In the genomic region with DNA sequence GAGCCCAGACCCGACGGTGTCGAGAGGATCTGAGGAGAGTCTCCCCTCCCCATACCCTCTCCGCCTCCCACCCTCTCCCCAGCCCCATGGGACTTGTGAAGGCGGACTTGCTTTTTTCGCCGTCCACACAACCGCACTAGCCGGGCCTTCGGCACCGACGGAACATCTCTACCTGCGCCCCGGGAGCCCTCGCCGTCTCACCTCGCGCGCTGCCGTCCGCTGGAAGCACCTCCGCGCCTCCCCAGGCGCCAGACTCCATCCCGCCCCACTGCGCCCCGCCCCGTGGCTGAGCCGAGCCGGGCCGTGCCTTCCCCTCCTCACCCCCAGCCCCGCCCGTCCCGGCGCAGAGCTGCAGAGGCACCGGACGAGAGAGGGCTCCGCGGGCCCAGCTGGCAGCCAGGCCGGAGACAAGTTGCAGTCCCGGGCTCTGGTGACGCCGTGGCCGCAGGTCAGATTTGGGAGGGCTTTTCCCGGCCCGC, we compare ENCODE assay signal across 10 cellular contexts. TPM values are rescaled to one million over a fixed set of nuclear protein-coding genes. Genes with fewer than 3 reads are reported as not detected.
A peak's percentile ranks its signal among the peaks of the same experiment; 100 is the strongest.
DNase-seq lines count a peak whose midpoint lies in the region; ATAC-seq, FAIRE-seq and TF ChIP-seq lines count a peak whose summit lies in the region.
"Had no signal": no experiment of that assay in that cellular context is flagged by ENCODE, and none has a peak within 500 bp of the region (broad histone marks: within the 10 kb centered on the region; RNA-seq: fewer than 3 reads in every experiment).

A gene (plus strand): TSS at position 344 of the 479 bp plus-strand sequence. CDS start 1,973 bp downstream, outside the sequence.
A gene with protein sequence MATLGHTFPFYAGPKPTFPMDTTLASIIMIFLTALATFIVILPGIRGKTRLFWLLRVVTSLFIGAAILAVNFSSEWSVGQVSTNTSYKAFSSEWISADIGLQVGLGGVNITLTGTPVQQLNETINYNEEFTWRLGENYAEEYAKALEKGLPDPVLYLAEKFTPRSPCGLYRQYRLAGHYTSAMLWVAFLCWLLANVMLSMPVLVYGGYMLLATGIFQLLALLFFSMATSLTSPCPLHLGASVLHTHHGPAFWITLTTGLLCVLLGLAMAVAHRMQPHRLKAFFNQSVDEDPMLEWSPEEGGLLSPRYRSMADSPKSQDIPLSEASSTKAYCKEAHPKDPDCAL (minus strand): TSS at position 229 of the 479 bp plus-strand sequence. CDS start 6,865 bp downstream, outside the sequence.

- H3K4me1 ChIP-seq in ovary (ENCODE audit: insufficient read depth), result peaks cover 5% of the 10 kb centered on the region

- H3K9me3 Mint-ChIP-seq in CD4-positive, alpha-beta T cell, result no peaks in the 10 kb centered on the region
- H3K9me3 Mint-ChIP-seq in activated CD4-positive, alpha-beta memory T cell treated with anti-CD3 and anti-CD28 coated beads for 36 hours, result no peaks in the 10 kb centered on the region
- H3K9me3 Mint-ChIP-seq in glutamatergic neuron (ENCODE audit: unreplicated experiment), result peaks cover 4% of the 10 kb centered on the region

- peak within 1 kb of the TSS; percentile 40 for H3K4me3 Mint-ChIP-seq in CD4-positive, alpha-beta T cell
- no peak within 1 kb of the TSS for H3K4me3 Mint-ChIP-seq in activated CD4-positive, alpha-beta memory T cell treated with anti-CD3 and anti-CD28 coated beads for 36 hours
- peak within 1 kb of the TSS; percentile 44 for H3K4me3 Mint-ChIP-seq in glutamatergic neuron (ENCODE audit: unreplicated experiment)

- no peak within 1 kb of the TSS for H3K27ac ChIP-seq in CD4-positive, alpha-beta T cell (ENCODE audit: low read depth, low read length)
- H3K27ac ChIP-seq in ovary, result no peak within 1 kb of the TSS

- CTCF ChIA-PET in CD4-positive, alpha-beta T cell (lab: Charles Lee), result no interaction called here
- CTCF ChIA-PET in activated CD4-positive, alpha-beta memory T cell treated with anti-CD3 and anti-CD28 coated beads for 36 hours (lab: Charles Lee), result interaction anchor here (0.6 to 7.9 kb wide), 3 partner anchors 10 to 829 kb away, joined by 3 to 65 read pairs (median 4); no protein-coding TSS in a partner anchor

- no peaks in the 10 kb centered on the region for H3K36me3 Mint-ChIP-seq in CD4-positive, alpha-beta T cell (ENCODE audit: low read depth)
- no peaks in the 10 kb centered on the region for H3K36me3 Mint-ChIP-seq in activated CD4-positive, alpha-beta memory T cell treated with anti-CD3 and anti-CD28 coated beads for 36 hours
- no peaks in the 10 kb centered on the region for H3K36me3 Mint-ChIP-seq in glutamatergic neuron (ENCODE audit: unreplicated experiment)

- no peak for TF ChIP-seq POLR2A in ovary (IDR thresholded peaks at IDR 0.05)

- TF ChIP-seq CTCF in CD4-positive, alpha-beta T cell (IDR thresholded peaks at IDR 0.05), result no peak
- TF ChIP-seq CTCF in glutamatergic neuron (IDR thresholded peaks at IDR 0.05; ENCODE audit: partially characterized antibody, unreplicated experiment) (no peak), ovary (IDR thresholded peaks at IDR 0.05) (no peak)

- H3K27me3 Mint-ChIP-seq in CD4-positive, alpha-beta T cell, result peaks cover 84% of the 10 kb centered on the region
- H3K27me3 Mint-ChIP-seq in activated CD4-positive, alpha-beta memory T cell treated with anti-CD3 and anti-CD28 coated beads for 36 hours, result peaks cover 54% of the 10 kb centered on the region
- H3K27me3 Mint-ChIP-seq in glutamatergic neuron (ENCODE audit: unreplicated experiment), result peaks cover 33% of the 10 kb centered on the region

- H3K9me3 ChIP-seq in CD4-positive, alpha-beta T cell (ENCODE audit: control insufficient read depth, low read length), result no peaks in the 10 kb centered on the region
- H3K9me3 ChIP-seq in ovary, result no peaks in the 10 kb centered on the region

- intact Hi-C loops in CD4-positive, alpha-beta T cell (cut with DNase I, micrococcal nuclease), result loop anchor here (5.0 kb wide), 2 partner anchors 38 to 268 kb away; no protein-coding TSS in a partner anchor
- intact Hi-C loops in activated CD4-positive, alpha-beta memory T cell treated with anti-CD3 and anti-CD28 coated beads for 36 hours (cut with micrococcal nuclease), result loop anchor here (5.0 kb wide), 2 partner anchors 273 to 328 kb away; a partner anchor contains a TSS
- intact Hi-C loops in ovary (cut with DNase I), result no loop called here

- peak in 5 of 10 experiments; percentile 21 to 48 (median 37) for DNase-seq in CD4-positive, alpha-beta T cell
- DNase-seq in activated CD4-positive, alpha-beta memory T cell treated with anti-CD3 and anti-CD28 coated beads for 36 hours, result peak; percentile 52
- DNase-seq in glutamatergic neuron (no peak), ovary (no peak), HTR-8/SVneo (ENCODE audit: insufficient read length, low spot score) (no peak), NCI-H146 (lab: John Stamatoyannopoulos, UW) (no peak), SKM-1 treated with dmso at 0.1 percent for 144 hours (lab: John Stamatoyannopoulos, UW; ENCODE audit: unreplicated experiment) (no peak), NCI-H1417 (lab: John Stamatoyannopoulos, UW) (no peak)

- peaks cover 13% of the 10 kb centered on the region for H3K4me1 Mint-ChIP-seq in CD4-positive, alpha-beta T cell (ENCODE audit: low read depth)
- H3K4me1 Mint-ChIP-seq in activated CD4-positive, alpha-beta memory T cell treated with anti-CD3 and anti-CD28 coated beads for 36 hours (ENCODE audit: low read depth), result peaks cover 1% of the 10 kb centered on the region
- peaks cover 1% of the 10 kb centered on the region for H3K4me1 Mint-ChIP-seq in glutamatergic neuron (ENCODE audit: low read depth, unreplicated experiment)

- H3K4me3 ChIP-seq in ovary, result peak within 1 kb of the TSS; percentile 0

- POLR2A ChIA-PET in CD4-positive, alpha-beta T cell (lab: Charles Lee), result no interaction called here
- POLR2A ChIA-PET in activated CD4-positive, alpha-beta memory T cell treated with anti-CD3 and anti-CD28 coated beads for 36 hours (lab: Charles Lee), result no interaction called here

- no peaks in the 10 kb centered on the region for H3K36me3 ChIP-seq in ovary

- no peak for TF ChIP-seq EP300 in ovary (IDR thresholded peaks at IDR 0.05)

- 1 to 2% (median 2%) methylated on average over 36 to 46 of the region's 46 CpGs for WGBS in ovary, 3 donors

- H3K27me3 ChIP-seq in CD4-positive, alpha-beta T cell (ENCODE audit: control insufficient read depth, insufficient read depth, low read length), result peaks cover 66% of the 10 kb centered on the region
- no peaks in the 10 kb centered on the region for H3K27me3 ChIP-seq in ovary

- H3K27ac Mint-ChIP-seq in CD4-positive, alpha-beta T cell, result no peak within 1 kb of the TSS
- no peak within 1 kb of the TSS for H3K27ac Mint-ChIP-seq in activated CD4-positive, alpha-beta memory T cell treated with anti-CD3 and anti-CD28 coated beads for 36 hours
- no peak within 1 kb of the TSS for H3K27ac Mint-ChIP-seq in glutamatergic neuron (ENCODE audit: unreplicated experiment)

- no peak for FAIRE-seq in HTR-8/SVneo (lab: Jason Lieb, UNC)
- FAIRE-seq: G401.6 had no signal

- peak; percentile 72 for ATAC-seq in CD4-positive, alpha-beta T cell (ENCODE audit: poor library complexity)

RNA-seq across cellular contexts. Expression of the first gene that starts in this region (rescaled TPM):
- total RNA-seq in CD4-positive, alpha-beta T cell, result under 1 TPM; 0.17 to 0.25 TPM
- under 1 TPM; 0.51 to 0.74 TPM for total RNA-seq in activated CD4-positive, alpha-beta memory T cell treated with anti-CD3 and anti-CD28 coated beads for 36 hours
- not detected for total RNA-seq in glutamatergic neuron (ENCODE audit: unreplicated experiment)
- total RNA-seq in ovary, result 1 to 10 TPM in 5 of 7 donors, under 1 TPM in 2; 0.23 to 9.2 (median 2.2) TPM
- under 1 TPM; 0.47 to 0.87 TPM for polyA plus RNA-seq in ovary
- total RNA-seq: T-helper 2 cell treated with Interferon-gamma antibody and Interleukin-4, amounts not matched to agents 100 ng/mL and 5 ng/mL, for 36 hours had no signal

RNA-seq across cellular contexts. Expression of the second gene that starts in this region (rescaled TPM):
- 1 to 10 TPM in 1 of 2 experiments, under 1 TPM in 1; 0.44 to 1.0 TPM for total RNA-seq in CD4-positive, alpha-beta T cell
- total RNA-seq in activated CD4-positive, alpha-beta memory T cell treated with anti-CD3 and anti-CD28 coated beads for 36 hours, result under 1 TPM; 0.19 to 0.36 TPM
- total RNA-seq in glutamatergic neuron (ENCODE audit: unreplicated experiment), result not detected
- 1 to 10 TPM in 4 of 7 donors, under 1 TPM in 3; 0.30 to 4.1 (median 1.2) TPM for total RNA-seq in ovary
- under 1 TPM; 0.51 to 0.77 TPM for polyA plus RNA-seq in ovary
- total RNA-seq: T-helper 2 cell treated with Interferon-gamma antibody and Interleukin-4, amounts not matched to agents 100 ng/mL and 5 ng/mL, for 36 hours had no signal

Comparison
In these comparisons a context has a peak if more than half of its experiments do, and no peak if none do; other contexts are left out.
1. Peak in DNase-seq in activated CD4-positive, alpha-beta memory T cell treated with anti-CD3 and anti-CD28 coated beads for 36 hours; RNA of the genes that start here not detected or under 1 TPM.
2. intact Hi-C loops: an anchor here in CD4-positive, alpha-beta T cell (5.0 kb wide) and activated CD4-positive, alpha-beta memory T cell treated with anti-CD3 and anti-CD28 coated beads for 36 hours (5.0 kb wide); none called in ovary.